In the genomic region with DNA sequence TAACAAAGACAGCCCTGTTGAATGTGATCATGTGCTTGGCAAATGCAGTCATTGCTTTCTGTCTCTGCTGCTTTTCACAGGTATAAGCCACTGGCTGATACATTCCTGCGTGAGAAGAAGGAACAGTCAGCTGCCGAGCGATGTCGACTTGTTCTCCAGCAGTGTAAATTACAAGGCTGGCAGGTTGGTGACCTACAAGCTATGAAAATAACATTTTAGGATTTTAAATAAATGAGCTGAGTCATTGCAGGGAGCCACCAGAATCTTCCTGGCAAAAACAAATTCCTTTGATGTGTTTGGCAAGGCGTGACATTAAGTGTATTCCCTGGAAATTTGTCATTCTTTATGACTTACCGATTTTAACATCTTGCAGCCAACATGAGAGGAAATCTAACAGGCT, we compare ENCODE assay signal across 24 cellular contexts.
DNase-seq lines count a peak whose midpoint lies in the region; ATAC-seq, FAIRE-seq and TF ChIP-seq lines count a peak whose summit lies in the region.
"Had no signal": no experiment of that assay in that cellular context is flagged by ENCODE, and none has a peak within 500 bp of the region (broad histone marks: within the 10 kb centered on the region; RNA-seq: fewer than 3 reads in every experiment).

No MANE protein-coding gene starts in this region.

- no peak for TF ChIP-seq POLR2A in H54 (IDR thresholded peaks at IDR 0.05; ENCODE audit: low read depth, low read length)

- H3K4me1 Mint-ChIP-seq in activated CD8-positive, alpha-beta T cell treated with anti-CD3 and anti-CD28 coated beads, Interleukin-2, amount 10 ng/mL, durations not matched to agents 7 days and 5 days (ENCODE audit: low read depth): no peaks in the 10 kb centered on the region
- H3K4me1 Mint-ChIP-seq: activated naive CD8-positive, alpha-beta T cell treated with anti-CD3 and anti-CD28 coated beads, Interleukin-2, amount 10 ng/mL, durations not matched to agents 7 days and 5 days; endodermal cell; H9; naive B cell had no signal

- CTCF ChIA-PET in activated CD8-positive, alpha-beta T cell treated with anti-CD3 and anti-CD28 coated beads, Interleukin-2, amount 10 ng/mL, durations not matched to agents 7 days and 5 days (lab: Charles Lee): no interaction called here

- no peaks in the 10 kb centered on the region for H3K4me1 ChIP-seq in foreskin keratinocyte
- H3K4me1 ChIP-seq: heart right ventricle, parathyroid adenoma, tibial artery had no signal

- ATAC-seq in foreskin keratinocyte (peak; percentile 21), HG03342 (IDR thresholded peaks at IDR 0.05; ENCODE audit: unreplicated experiment) (no peak)
- ATAC-seq in activated CD8-positive, alpha-beta T cell treated with anti-CD3 and anti-CD28 coated beads, Interleukin-2, amount 10 ng/mL, durations not matched to agents 7 days and 5 days: no peak
- ATAC-seq: heart right ventricle had no signal

- POLR2A ChIA-PET in activated CD8-positive, alpha-beta T cell treated with anti-CD3 and anti-CD28 coated beads, Interleukin-2, amount 10 ng/mL, durations not matched to agents 7 days and 5 days (lab: Charles Lee): interaction anchor here (0.6 kb wide), 1 partner anchor 185 kb away, joined by 3 read pairs; no protein-coding TSS in a partner anchor

- no peak overlapping the region for H3K27ac ChIP-seq in foreskin keratinocyte
- H3K27ac ChIP-seq: coronary artery, heart right ventricle, parathyroid adenoma, tibial artery had no signal

- H3K36me3 Mint-ChIP-seq in activated CD8-positive, alpha-beta T cell treated with anti-CD3 and anti-CD28 coated beads, Interleukin-2, amount 10 ng/mL, durations not matched to agents 7 days and 5 days (ENCODE audit: low read depth): no peaks in the 10 kb centered on the region
- H3K36me3 Mint-ChIP-seq: activated naive CD8-positive, alpha-beta T cell treated with anti-CD3 and anti-CD28 coated beads, Interleukin-2, amount 10 ng/mL, durations not matched to agents 7 days and 5 days; naive B cell had no signal

- peaks cover 23% of the 10 kb centered on the region for H3K27me3 ChIP-seq in foreskin keratinocyte
- no peaks in the 10 kb centered on the region for H3K27me3 ChIP-seq in H7 (ENCODE audit: control insufficient read depth, insufficient read depth, low read length)
- H3K27me3 ChIP-seq: heart right ventricle, tibial artery had no signal

- no peaks in the 10 kb centered on the region for H3K27me3 Mint-ChIP-seq in activated CD8-positive, alpha-beta T cell treated with anti-CD3 and anti-CD28 coated beads, Interleukin-2, amount 10 ng/mL, durations not matched to agents 7 days and 5 days (ENCODE audit: low read depth)

- FAIRE-seq in H54 (lab: Jason Lieb, UNC): peak; percentile 43
- FAIRE-seq: GM12892, HTR-8/SVneo had no signal

- H3K36me3 ChIP-seq in H7 (replicated peaks; ENCODE audit: control insufficient read depth, insufficient read depth, low read length): no peaks in the 10 kb centered on the region
- H3K36me3 ChIP-seq: heart right ventricle, tibial artery had no signal

- no peak overlapping the region for H3K27ac Mint-ChIP-seq in activated CD8-positive, alpha-beta T cell treated with anti-CD3 and anti-CD28 coated beads, Interleukin-2, amount 10 ng/mL, durations not matched to agents 7 days and 5 days
- H3K27ac Mint-ChIP-seq: activated naive CD8-positive, alpha-beta T cell treated with anti-CD3 and anti-CD28 coated beads, Interleukin-2, amount 10 ng/mL, durations not matched to agents 7 days and 5 days; endodermal cell; H9 had no signal

- DNase-seq in H54 (ENCODE audit: insufficient read length, low spot score) (no peak), SHP77 (lab: John Stamatoyannopoulos, UW) (peak; percentile 44 to 45), foreskin keratinocyte (peak in 1 of 2 donors; percentile 26), occipital lobe (lab: John Stamatoyannopoulos, UW) (peak; percentile 8), H7 (no peak), NCI-H526 (lab: John Stamatoyannopoulos, UW) (no peak)
- no peak for DNase-seq in activated CD8-positive, alpha-beta T cell treated with anti-CD3 and anti-CD28 coated beads, Interleukin-2, amount 10 ng/mL, durations not matched to agents 7 days and 5 days
- DNase-seq: activated CD4-positive, alpha-beta T cell treated with anti-CD3 and anti-CD28 coated beads for 48 hours; activated naive CD8-positive, alpha-beta T cell treated with anti-CD3 and anti-CD28 coated beads, Interleukin-2, amount 10 ng/mL, durations not matched to agents 7 days and 5 days; DMS79 treated with DMSO at 0.1 percent for 48 hours; endodermal cell; H9; heart right ventricle; naive B cell; NCI-H2171 treated with DMSO at 0.1 percent for 48 hours; NCI-H774; SIG-M5; tibial artery had no signal

- no peak for TF ChIP-seq CTCF in foreskin keratinocyte (conservative IDR thresholded peaks at IDR 0.05)

- H3K9me3 Mint-ChIP-seq in activated CD8-positive, alpha-beta T cell treated with anti-CD3 and anti-CD28 coated beads, Interleukin-2, amount 10 ng/mL, durations not matched to agents 7 days and 5 days (ENCODE audit: insufficient read depth): peaks cover 6% of the 10 kb centered on the region
- H3K9me3 Mint-ChIP-seq: activated naive CD8-positive, alpha-beta T cell treated with anti-CD3 and anti-CD28 coated beads, Interleukin-2, amount 10 ng/mL, durations not matched to agents 7 days and 5 days; endodermal cell; H9 had no signal

- H3K4me3 ChIP-seq in H7 (ENCODE audit: insufficient read depth, low read depth, low read length): no peak overlapping the region
- H3K4me3 ChIP-seq: coronary artery, heart right ventricle, lung, tibial artery had no signal

- H3K4me3 Mint-ChIP-seq in activated CD8-positive, alpha-beta T cell treated with anti-CD3 and anti-CD28 coated beads, Interleukin-2, amount 10 ng/mL, durations not matched to agents 7 days and 5 days: no peak overlapping the region
- H3K4me3 Mint-ChIP-seq: activated naive CD8-positive, alpha-beta T cell treated with anti-CD3 and anti-CD28 coated beads, Interleukin-2, amount 10 ng/mL, durations not matched to agents 7 days and 5 days; endodermal cell; H9; naive B cell had no signal

Comparison
In these comparisons a context has a peak if more than half of its experiments do, and no peak if none do; other contexts are left out.
1. DNase-seq: peak in SHP77 (2 of 2) and occipital lobe (single experiment); none in H54 (single experiment), activated CD8-positive, alpha-beta T cell treated with anti-CD3 and anti-CD28 coated beads, Interleukin-2, amount 10 ng/mL, durations not matched to agents 7 days and 5 days (single experiment), H7 (single experiment) and NCI-H526 (0 of 2).